26 cellular contexts compared by ENCODE assay signal in the genomic region with DNA sequence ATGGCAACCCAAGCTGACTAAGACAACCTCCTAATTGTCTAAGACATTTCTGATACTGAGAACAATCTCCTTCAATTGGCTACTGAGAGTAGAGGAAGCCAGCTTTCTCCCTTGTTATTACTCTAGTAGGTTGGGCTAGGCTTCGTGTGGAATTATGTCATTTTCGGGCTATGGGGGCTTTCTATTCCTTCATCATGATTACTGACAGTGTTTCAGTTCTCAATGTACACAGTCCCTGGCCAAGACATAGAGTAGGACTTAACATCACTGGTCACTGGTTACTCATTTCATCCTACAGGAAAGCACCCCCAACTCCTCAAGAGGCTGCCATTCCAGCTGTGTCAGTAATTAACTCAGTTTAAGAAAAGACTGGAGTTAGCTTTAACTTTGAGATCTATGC.
"Had no signal": no experiment of that assay in that cellular context is flagged by ENCODE, and none has a peak within 500 bp of the region (broad histone marks: within the 10 kb centered on the region; RNA-seq: fewer than 3 reads in every experiment).

No MANE protein-coding gene starts in this region.

- H3K27ac ChIP-seq: stomach, suprapubic skin, testis, thoracic aorta, thyroid gland, tibial artery, tibial nerve, transverse colon, upper lobe of left lung, upper lobe of right lung, uterus, vagina had no signal

- ATAC-seq: stimulated activated effector memory CD8-positive, alpha-beta T cell treated with anti-CD3 and anti-CD28 coated beads, Interleukin-12 subunit alpha, Interleukin-12 subunit beta, amount 100 ng/mL, for 72 hours; stimulated activated memory B cell treated with anti-CD40 and anti-IgM and Interleukin-4, amounts not matched to agents 10 μg/mL and 1 μg/mL and 100 μg/mL, for 72 hours; stimulated activated naive B cell treated with anti-CD40 and anti-IgM and Interleukin-4, amounts not matched to agents 10 μg/mL and 1 μg/mL and 100 μg/mL, for 72 hours; stimulated activated naive CD8-positive, alpha-beta T cell treated with anti-CD3 and anti-CD28 coated beads, Interleukin-15, amount 100 ng/mL, for 72 hours; stimulated activated naive CD8-positive, alpha-beta T cell treated with anti-CD3 and anti-CD28 coated beads, Interleukin-15, Interleukin-2, amounts not matched to agents 100 U/mL and 50 U/mL, for 24 hours; upper lobe of right lung had no signal

- DNase-seq: stimulated activated CD4-positive, alpha-beta T cell treated with anti-CD3 and anti-CD28 coated beads, Interleukin-2, amount 100 ng/mL, for 48 hours; stimulated activated CD4-positive, alpha-beta T cell treated with anti-CD3 and anti-CD28 coated beads, Interleukin-4, amount 100 ng/mL, for 1 hour; stimulated activated CD4-positive, alpha-beta T cell treated with anti-CD3 and anti-CD28 coated beads, Interleukin-4, amount 100 ng/mL, for 24 hours; stimulated activated CD4-positive, alpha-beta T cell treated with anti-CD3 and anti-CD28 coated beads, Interleukin-4, amount 100 ng/mL, for 4 hours; stimulated activated CD8-positive, alpha-beta memory T cell treated with anti-CD3 and anti-CD28 coated beads, Interleukin-4, amount 100 ng/mL, for 48 hours; stimulated activated naive B cell treated with anti-CD40 and anti-IgM and Interleukin-4, amounts not matched to agents 10 μg/mL and 1 μg/mL and 100 μg/mL, for 72 hours; stimulated activated naive CD4-positive, alpha-beta T cell; stimulated activated naive CD4-positive, alpha-beta T cell treated with Interleukin-2 at 50 U/mL for 16 hours; stimulated activated naive CD8-positive, alpha-beta T cell treated with anti-CD3 and anti-CD28 coated beads, Interleukin-15, amount 100 ng/mL, for 72 hours; stimulated activated naive CD8-positive, alpha-beta T cell treated with anti-CD3 and anti-CD28 coated beads, Interleukin-15, Interleukin-2, amounts not matched to agents 100 U/mL and 50 U/mL, for 24 hours; stomach; substantia nigra; testis; thyroid gland; tibial artery; transverse colon; trophoblast cell; upper lobe of left lung; upper lobe of right lung; uterus had no signal

- H3K36me3 ChIP-seq: stomach, suprapubic skin, thoracic aorta, thyroid gland, tibial artery, tibial nerve, transverse colon, upper lobe of left lung, upper lobe of right lung, uterus, vagina had no signal

- H3K4me3 ChIP-seq: stomach, suprapubic skin, testis, thoracic aorta, thyroid gland, tibial artery, tibial nerve, transverse colon, upper lobe of left lung, upper lobe of right lung, uterus, vagina had no signal

- H3K27me3 ChIP-seq: stomach, suprapubic skin, testis, thyroid gland, tibial artery, tibial nerve, transverse colon, upper lobe of left lung, upper lobe of right lung, uterus, vagina had no signal

- H3K9me3 ChIP-seq: stomach, suprapubic skin, testis, thoracic aorta, thyroid gland, tibial artery, tibial nerve, transverse colon, upper lobe of left lung, upper lobe of right lung, uterus, vagina had no signal

- H3K4me1 ChIP-seq: stomach, suprapubic skin, testis, thyroid gland, tibial artery, tibial nerve, transverse colon, upper lobe of left lung, upper lobe of right lung, uterus, vagina had no signal
